ENCODE assay signal across 1 cellular context in the genomic region with DNA sequence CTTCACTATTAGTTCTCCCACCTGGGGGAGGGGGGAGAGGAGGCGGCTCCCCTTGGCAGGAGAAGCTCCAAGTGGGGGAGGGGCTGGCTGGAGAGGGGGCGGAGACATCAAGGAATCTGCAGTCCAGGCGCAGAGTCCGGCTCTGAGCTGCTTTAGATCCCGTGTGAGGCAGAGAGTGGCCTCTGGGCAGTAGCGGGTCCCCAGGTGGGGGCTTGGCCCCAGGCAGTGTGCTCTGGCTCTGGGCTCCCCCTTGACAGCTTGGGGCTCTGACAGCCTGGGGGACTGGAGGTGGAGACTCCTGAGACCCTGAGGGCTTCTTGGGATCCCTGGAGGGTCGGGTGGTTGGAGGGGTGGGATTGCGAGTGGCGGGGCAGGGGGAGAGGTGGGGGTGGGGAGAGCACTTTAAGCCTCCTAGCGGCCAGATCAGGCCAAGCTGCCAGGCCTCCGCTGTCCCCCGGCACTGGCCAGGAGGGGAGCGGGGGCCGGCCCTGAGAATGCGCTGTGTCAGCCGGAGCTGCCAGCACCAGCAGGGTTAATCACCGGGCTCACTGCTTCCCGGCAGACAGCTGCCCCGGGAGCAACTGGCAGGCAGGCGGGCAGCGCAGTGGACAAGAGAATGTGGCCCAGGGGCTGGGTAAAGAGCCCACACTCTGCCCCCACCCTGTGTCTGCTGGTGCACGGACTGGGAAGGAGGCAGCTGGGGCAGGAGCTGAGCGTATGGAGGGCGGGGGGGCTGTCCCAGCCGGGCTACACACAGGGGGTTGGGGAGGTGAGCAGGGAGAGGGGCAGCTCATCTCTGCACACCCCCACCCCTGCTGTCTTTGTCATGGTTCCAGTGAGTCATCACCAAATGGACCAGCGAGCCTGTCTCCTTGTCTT.
A peak's percentile ranks its signal among the peaks of the same experiment; 100 is the strongest.
TF ChIP-seq lines count a peak whose summit lies in the region.

No MANE protein-coding gene starts in this region.

TF ChIP-seq in GM12878, 131 proteins besides CTCF, POLR2A, EP300 and RAD21:
- TF ChIP-seq ZNF217 (IDR thresholded peaks at IDR 0.05) (no peak), SUZ12 (IDR thresholded peaks at IDR 0.05; ENCODE audit: unreplicated experiment) (peak; percentile 24)
